ENCODE assay signal across 29 cellular contexts in the genomic region with DNA sequence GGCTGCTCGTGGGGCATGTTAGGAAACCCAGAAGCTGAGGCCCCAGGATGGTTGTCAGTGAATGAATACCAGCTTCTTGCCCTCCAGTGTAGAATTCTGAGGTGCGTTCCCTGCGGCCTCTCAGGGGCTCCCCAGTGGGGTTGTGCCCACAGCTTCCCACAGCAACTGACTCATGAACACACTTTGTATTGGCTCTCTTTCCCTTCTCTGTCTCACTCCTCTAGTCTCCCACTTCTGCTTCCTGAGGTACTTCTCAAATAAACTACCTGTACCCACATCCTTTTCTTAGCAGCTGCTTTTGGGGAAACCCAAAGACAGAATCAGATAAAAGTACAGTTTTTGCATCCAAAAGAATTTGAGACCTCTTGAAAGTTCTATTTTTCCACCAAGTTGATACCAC.
A peak's percentile ranks its signal among the peaks of the same experiment; 100 is the strongest.
DNase-seq lines count a peak whose midpoint lies in the region; ATAC-seq and TF ChIP-seq lines count a peak whose summit lies in the region.
"Had no signal": no experiment of that assay in that cellular context is flagged by ENCODE, and none has a peak within 500 bp of the region (broad histone marks: within the 10 kb centered on the region; RNA-seq: fewer than 3 reads in every experiment).

No MANE protein-coding gene starts in this region.

- H3K27me3 ChIP-seq in H9 (ENCODE audit: insufficient read depth, low read length) (no peaks in the 10 kb centered on the region), OCI-LY3 (ENCODE audit: low read depth, low read length) (no peaks in the 10 kb centered on the region)
- H3K27me3 ChIP-seq: Peyer's patch, sigmoid colon, testis, uterus had no signal

- TF ChIP-seq POLR2A in erythroblast (IDR thresholded peaks at IDR 0.05; ENCODE audit: low read length): no peak

- H2BK5ac ChIP-seq in H9 (ENCODE audit: insufficient read length, low read length): no peak overlapping the region

- H2BK20ac ChIP-seq in H9 (ENCODE audit: low read depth, low read length, poor library complexity, severe bottlenecking): no peak overlapping the region

- no peaks in the 10 kb centered on the region for H4K20me1 ChIP-seq in H9 (ENCODE audit: control insufficient read depth, insufficient read depth, insufficient read length)
- no peaks in the 10 kb centered on the region for H4K20me1 ChIP-seq in OCI-LY3 (ENCODE audit: insufficient read depth, low read length)

- no peak overlapping the region for H3T11ph ChIP-seq in H9 (ENCODE audit: low read length)

- H3K18ac ChIP-seq in H9 (ENCODE audit: insufficient read length, low read depth, low read length): no peak overlapping the region

- H3K4me3 Mint-ChIP-seq in H9: no peak overlapping the region
- H3K4me3 Mint-ChIP-seq: activated CD4-positive, alpha-beta T cell treated with anti-CD3 and anti-CD28 coated beads, Interleukin-2, amount 10 ng/mL, durations not matched to agents 7 days and 5 days; activated T-cell treated with anti-CD3 and anti-CD28 coated beads, Interleukin-2, amount 50 U/mL, for 72 hours; brain; CD8-positive, alpha-beta T cell; naive thymus-derived CD4-positive, alpha-beta T cell had no signal

- H3K4me1 ChIP-seq in H9 (ENCODE audit: insufficient read depth, low read length): peaks cover 15% of the 10 kb centered on the region
- peaks cover 79% of the 10 kb centered on the region for H3K4me1 ChIP-seq in OCI-LY3 (ENCODE audit: low read length)
- H3K4me1 ChIP-seq: Peyer's patch, prostate gland, sigmoid colon, uterus had no signal

- no peak overlapping the region for H4K8ac ChIP-seq in H9 (replicated peaks; ENCODE audit: insufficient read length, low read depth, low read length)

- DNase-seq in GDM1 (lab: John Stamatoyannopoulos, UW): peak; percentile 54
- DNase-seq in H9: no peak
- DNase-seq in globus pallidus (ENCODE audit: low spot score): no peak
- DNase-seq in erythroblast (lab: John Stamatoyannopoulos, UW): no peak
- DNase-seq in stimulated activated CD4-positive, alpha-beta T cell treated with anti-CD3 and anti-CD28 coated beads, Interleukin-1b, Interleukin-23, amount 100 ng/mL, for 48 hours: no peak
- DNase-seq: activated CD4-positive, alpha-beta T cell treated with anti-CD3 and anti-CD28 coated beads, Interleukin-2, amount 10 ng/mL, durations not matched to agents 7 days and 5 days; activated naive CD4-positive, alpha-beta T cell treated with Interleukin-2 at 50 U/mL for 16 hours; activated T-cell treated with anti-CD3 and anti-CD28 coated beads, Interleukin-2, amount 50 U/mL, for 72 hours; CD8-positive, alpha-beta T cell; EL; midbrain; naive thymus-derived CD4-positive, alpha-beta T cell; NCI-H1436; NCI-H2081 treated with DMSO at 0.1 percent for 48 hours; NCI-H226; nucleus accumbens; Peyer's patch; SIG-M5; sigmoid colon; stimulated activated naive CD4-positive, alpha-beta T cell treated with Interleukin-2 at 50 U/mL for 16 hours; testis; uterus; WERI-Rb-1 had no signal

- WGBS in H9 (ENCODE audit: extremely low coverage, insufficient read length, low lambda C conversion rate): no CpG with 5 or more reads among the region's 3 CpGs

- H3K14ac ChIP-seq in H9 (ENCODE audit: insufficient read depth, low read length): 0 out of 2 replicates have a peak overlapping the region, but pooled peaks have one; percentile 62

- H3K27me3 Mint-ChIP-seq in H9 (ENCODE audit: low read depth): peaks cover 5% of the 10 kb centered on the region; the same call in 1 of the 2 replicates

- no peaks in the 10 kb centered on the region for H3K23me2 ChIP-seq in H9 (ENCODE audit: insufficient read length, low read depth, low read length, poor library complexity, severe bottlenecking)

- H3K23ac ChIP-seq in H9 (ENCODE audit: insufficient read length, low read depth, low read length): no peak overlapping the region

- H3K4ac ChIP-seq in H9 (ENCODE audit: low read depth, low read length): no peak overlapping the region; the same call in 1 of the 2 replicates

- no peaks in the 10 kb centered on the region; a peak in 1 of 5 replicates for H3K9me3 Mint-ChIP-seq in H9
- H3K9me3 Mint-ChIP-seq: activated CD4-positive, alpha-beta T cell treated with anti-CD3 and anti-CD28 coated beads, Interleukin-2, amount 10 ng/mL, durations not matched to agents 7 days and 5 days; activated T-cell treated with anti-CD3 and anti-CD28 coated beads, Interleukin-2, amount 50 U/mL, for 72 hours; CD8-positive, alpha-beta T cell had no signal

- H2BK120ac ChIP-seq in H9 (ENCODE audit: low read depth, low read length, poor library complexity, severe bottlenecking): no peak overlapping the region

- H3K4me3 ChIP-seq in OCI-LY3 (ENCODE audit: low read length): peak overlapping the region; percentile 65
- H3K4me3 ChIP-seq: Peyer's patch, prostate gland, sigmoid colon, testis, uterus had no signal

- H3K9me3 ChIP-seq in H9 (ENCODE audit: control insufficient read depth, low read depth, low read length) (no peaks in the 10 kb centered on the region), OCI-LY3 (ENCODE audit: insufficient read depth, low read length) (no peaks in the 10 kb centered on the region)
- H3K9me3 ChIP-seq: Peyer's patch, prostate gland, sigmoid colon, testis, uterus had no signal

- H2BK12ac ChIP-seq in H9 (ENCODE audit: insufficient read length, low read depth, low read length): no peak overlapping the region

- H3K4me1 Mint-ChIP-seq in H9: peaks cover 34 to 44% of the 10 kb centered on the region in 2 experiments
- H3K4me1 Mint-ChIP-seq: activated CD4-positive, alpha-beta T cell treated with anti-CD3 and anti-CD28 coated beads, Interleukin-2, amount 10 ng/mL, durations not matched to agents 7 days and 5 days had no signal

- H4K91ac ChIP-seq in H9 (ENCODE audit: insufficient read length, low read depth, low read length): no peak overlapping the region

- ATAC-seq in GM18907 (IDR thresholded peaks at IDR 0.05; ENCODE audit: unreplicated experiment) (peak; percentile 74), HG02623 (IDR thresholded peaks at IDR 0.05; ENCODE audit: unreplicated experiment) (no peak)
- ATAC-seq: activated T-cell treated with anti-CD3 and anti-CD28 coated beads, Interleukin-2, amount 50 U/mL, for 72 hours; CD8-positive, alpha-beta T cell; naive thymus-derived CD4-positive, alpha-beta T cell had no signal

- no peaks in the 10 kb centered on the region; a peak in 1 of 7 replicates for H3K36me3 Mint-ChIP-seq in H9 (ENCODE audit: insufficient read depth in 1 of 3, low read depth in 3 of 3)
- H3K36me3 Mint-ChIP-seq: brain; CD8-positive, alpha-beta T cell; naive thymus-derived CD4-positive, alpha-beta T cell had no signal

- H4K5ac ChIP-seq in H9 (ENCODE audit: insufficient read length, low read depth, low read length): no peak overlapping the region

- H3K36me3 ChIP-seq in OCI-LY3 (replicated peaks; ENCODE audit: low read depth, low read length): no peaks in the 10 kb centered on the region
- H3K36me3 ChIP-seq: Peyer's patch, prostate gland, sigmoid colon, uterus, WERI-Rb-1 had no signal

- H3K79me2 ChIP-seq in H9 (ENCODE audit: insufficient read depth, low read length) (no peaks in the 10 kb centered on the region), OCI-LY3 (ENCODE audit: low read length) (no peaks in the 10 kb centered on the region)

- H2AK5ac ChIP-seq in H9 (ENCODE audit: insufficient read length, low read length): no peak overlapping the region

- no peak overlapping the region for H2AFZ ChIP-seq in H9 (ENCODE audit: low read length)
- no peak overlapping the region for H2AFZ ChIP-seq in OCI-LY3 (ENCODE audit: low read depth, low read length)

- no peak overlapping the region for H3K9ac ChIP-seq in H9 (ENCODE audit: extremely low read depth, insufficient read length, low read length)
- H3K9ac ChIP-seq in OCI-LY3 (ENCODE audit: low read length): peak overlapping the region; percentile 55
- H3K9ac ChIP-seq: KMS-11 had no signal

- H3K56ac ChIP-seq in H9 (ENCODE audit: insufficient read length, low read depth, low read length): no peak overlapping the region

- no peak overlapping the region for H2BK15ac ChIP-seq in H9 (ENCODE audit: low read depth, low read length)

- no peak overlapping the region for H3K27ac Mint-ChIP-seq in H9
- H3K27ac Mint-ChIP-seq: activated CD4-positive, alpha-beta T cell treated with anti-CD3 and anti-CD28 coated beads, Interleukin-2, amount 10 ng/mL, durations not matched to agents 7 days and 5 days; activated T-cell treated with anti-CD3 and anti-CD28 coated beads, Interleukin-2, amount 50 U/mL, for 72 hours; brain; CD8-positive, alpha-beta T cell; naive thymus-derived CD4-positive, alpha-beta T cell had no signal

- H3K27ac ChIP-seq in H9 (ENCODE audit: insufficient read length, low read depth, low read length): no peak overlapping the region
- H3K27ac ChIP-seq in OCI-LY3 (ENCODE audit: low read length): peak overlapping the region; percentile 83
- H3K27ac ChIP-seq: KMS-11, Peyer's patch, prostate gland, sigmoid colon, testis, uterus, WERI-Rb-1 had no signal

- H3K4me2 ChIP-seq in H9 (ENCODE audit: insufficient read depth, insufficient read length, low read length) (no peak overlapping the region), OCI-LY3 (ENCODE audit: low read length) (peak overlapping the region; percentile 77)
- H3K4me2 ChIP-seq: KMS-11 had no signal

- no peaks in the 10 kb centered on the region for H3K79me1 ChIP-seq in H9 (ENCODE audit: insufficient read depth, low read depth, low read length, poor library complexity, severe bottlenecking)

- TF ChIP-seq CTCF in H9 (conservative IDR thresholded peaks at IDR 0.05) (no peak), OCI-LY3 (IDR thresholded peaks at IDR 0.05; ENCODE audit: low read depth, low read length) (no peak)
